In genomic region chr14:81193924-81194633, GRCh38 we compare ENCODE assay signal across 14 cellular contexts. TPM values are rescaled to one million over a fixed set of nuclear protein-coding genes. Genes with fewer than 3 reads are reported as not detected.
DNase-seq lines count a peak whose midpoint lies in the region; ATAC-seq and TF ChIP-seq lines count a peak whose summit lies in the region.
"Had no signal": no experiment of that assay in that cellular context is flagged by ENCODE, and none has a peak within 500 bp of the region (broad histone marks: within the 10 kb centered on the region; RNA-seq: fewer than 3 reads in every experiment).

No MANE protein-coding gene starts in this region.

- no peaks in the 10 kb centered on the region for H3K79me2 ChIP-seq in PC-9 (ENCODE audit: low read depth)

- H3K9me3 ChIP-seq in PC-9 (ENCODE audit: insufficient read depth, low read depth), result no peaks in the 10 kb centered on the region

- TF ChIP-seq CTCF in PC-9 (conservative IDR thresholded peaks at IDR 0.05), result no peak

- DNase-seq in G401 (ENCODE audit: low spot score), result peak; percentile 36
- DNase-seq in activated naive CD8-positive, alpha-beta T cell treated with anti-CD3 and anti-CD28 coated beads, Interleukin-2, amount 10 ng/mL, durations not matched to agents 7 days and 5 days, result no peak
- no peak for DNase-seq in SIG-M5 (lab: John Stamatoyannopoulos, UW)
- no peak for DNase-seq in NCI-H748 (lab: John Stamatoyannopoulos, UW; ENCODE audit: unreplicated experiment)
- no peak for DNase-seq in PC-9
- DNase-seq: activated CD8-positive, alpha-beta memory T cell treated with anti-CD3 and anti-CD28 coated beads for 24 hours; Calu3; central memory CD4-positive, alpha-beta T cell; NCI-H2029 treated with DMSO at 0.1 percent for 48 hours; small intestine had no signal

- no peaks in the 10 kb centered on the region for H3K9me3 Mint-ChIP-seq in activated naive CD8-positive, alpha-beta T cell treated with anti-CD3 and anti-CD28 coated beads, Interleukin-2, amount 10 ng/mL, durations not matched to agents 7 days and 5 days

- no peak overlapping the region for H3K27ac ChIP-seq in PC-9

- intact Hi-C loops in PC-9 (cut with micrococcal nuclease; ENCODE audit: unreplicated experiment), result no loop called here

- peaks cover 10% of the 10 kb centered on the region; the same call in 1 of the 2 replicates for H3K36me3 ChIP-seq in PC-9 (ENCODE audit: low read depth)

- no peaks in the 10 kb centered on the region for H3K9me2 ChIP-seq in PC-9 (ENCODE audit: insufficient read depth)

- H3K4me1 ChIP-seq in PC-9 (replicated peaks; ENCODE audit: insufficient read depth), result no peaks in the 10 kb centered on the region

- POLR2A ChIA-PET in activated naive CD8-positive, alpha-beta T cell treated with anti-CD3 and anti-CD28 coated beads, Interleukin-2, amount 10 ng/mL, durations not matched to agents 7 days and 5 days (lab: Charles Lee), result interaction anchor here (1.3 to 2.1 kb wide), 2 partner anchors 25 to 27 kb away, joined by 3 to 7 read pairs; partner anchors contain the start of gene GTF2A1
- POLR2A ChIA-PET in PC-9 (lab: Charles Lee; ENCODE audit: unreplicated experiment), result no interaction called here

- H3K4me3 ChIP-seq in PC-9, result no peak overlapping the region

- peak overlapping the region; percentile 22 for H3K27ac Mint-ChIP-seq in activated naive CD8-positive, alpha-beta T cell treated with anti-CD3 and anti-CD28 coated beads, Interleukin-2, amount 10 ng/mL, durations not matched to agents 7 days and 5 days

- H3F3A ChIP-seq in PC-9 (ENCODE audit: insufficient read depth, low read depth), result no peaks in the 10 kb centered on the region; the same call in 1 of the 2 replicates

- no peaks in the 10 kb centered on the region for H3K27me3 Mint-ChIP-seq in activated naive CD8-positive, alpha-beta T cell treated with anti-CD3 and anti-CD28 coated beads, Interleukin-2, amount 10 ng/mL, durations not matched to agents 7 days and 5 days

- H3K4me3 Mint-ChIP-seq in activated naive CD8-positive, alpha-beta T cell treated with anti-CD3 and anti-CD28 coated beads, Interleukin-2, amount 10 ng/mL, durations not matched to agents 7 days and 5 days, result no peak overlapping the region

- peaks cover 20% of the 10 kb centered on the region for H3K4me1 Mint-ChIP-seq in activated naive CD8-positive, alpha-beta T cell treated with anti-CD3 and anti-CD28 coated beads, Interleukin-2, amount 10 ng/mL, durations not matched to agents 7 days and 5 days

- ATAC-seq in GM19025 (IDR thresholded peaks at IDR 0.05; ENCODE audit: low read depth, unreplicated experiment), result peak; percentile 75
- ATAC-seq in HG03280 (IDR thresholded peaks at IDR 0.05; ENCODE audit: unreplicated experiment), result peak; percentile 67
- peak; percentile 48 for ATAC-seq in activated naive CD8-positive, alpha-beta T cell treated with anti-CD3 and anti-CD28 coated beads, Interleukin-2, amount 10 ng/mL, durations not matched to agents 7 days and 5 days (ENCODE audit: low read depth)
- no peak for ATAC-seq in HG02763 (IDR thresholded peaks at IDR 0.05; ENCODE audit: unreplicated experiment)
- ATAC-seq: Right ventricle myocardium inferior had no signal

- CTCF ChIA-PET in PC-9 (lab: Charles Lee), result no interaction called here

- in situ Hi-C loops in G401 (cut with HindIII; ENCODE audit: low sequenced_read_pairs), result no loop called here

- H3K4me2 ChIP-seq in PC-9, result no peak overlapping the region

- H4K20me1 ChIP-seq in PC-9 (ENCODE audit: insufficient read depth), result no peaks in the 10 kb centered on the region

- no peaks in the 10 kb centered on the region for H3K27me3 ChIP-seq in PC-9 (ENCODE audit: insufficient read depth, low read depth)

- H3K36me3 Mint-ChIP-seq in activated naive CD8-positive, alpha-beta T cell treated with anti-CD3 and anti-CD28 coated beads, Interleukin-2, amount 10 ng/mL, durations not matched to agents 7 days and 5 days, result peaks cover 40% of the 10 kb centered on the region

- no TSS peak for BruUV-seq in PC-9 (replicated peaks; lab: Mats Ljungman, UMichigan)

- no peak overlapping the region for H2AFZ ChIP-seq in PC-9

RNA-seq across cellular contexts. Expression of gene GTF2A1, which starts 26.7 kb away (rescaled TPM):
- 20.8 and 31.3 TPM in 2 replicates for total RNA-seq in G401 (2014; rRNA removed; shearing (Covaris generic))
- total RNA-seq in activated naive CD8-positive, alpha-beta T cell treated with anti-CD3 and anti-CD28 coated beads, Interleukin-2, amount 10 ng/mL, durations not matched to agents 7 days and 5 days, result 10 to 100 TPM; 35.1 to 35.8 TPM
- 6.7 and 13.9 TPM in 2 replicates for total RNA-seq in PC-9 (2021)
